In genomic region chr12:57461326-57461903, GRCh38 we compare ENCODE assay signal across 8 cellular contexts. TPM values are rescaled to one million over a fixed set of nuclear protein-coding genes. Genes with fewer than 3 reads are reported as not detected.
A peak's percentile ranks its signal among the peaks of the same experiment; 100 is the strongest.
DNase-seq lines count a peak whose midpoint lies in the region; ATAC-seq, FAIRE-seq and TF ChIP-seq lines count a peak whose summit lies in the region.

No MANE protein-coding gene starts in this region.

- peak overlapping the region; percentile 86 to 94 (median 88) for H3K4me3 Mint-ChIP-seq in CD4-positive, alpha-beta memory T cell
- H3K4me3 Mint-ChIP-seq in neural crest cell: peak overlapping the region; percentile 88

- CTCF ChIA-PET in CD4-positive, alpha-beta memory T cell (lab: Charles Lee; ENCODE audit: partially characterized antibody): interaction anchor here (0.8 to 9.6 kb wide), 13 partner anchors 9 to 197 kb away, joined by 3 to 204 read pairs (median 4); partner anchors contain the start of gene ARHGAP9

- TF ChIP-seq POLR2A in GM12892 (IDR thresholded peaks at IDR 0.05; ENCODE audit: low read depth, low read length): no peak

- no peak for FAIRE-seq in GM12892 (lab: Jason Lieb, UNC)

- H3K9me3 Mint-ChIP-seq in CD4-positive, alpha-beta memory T cell: no peaks in the 10 kb centered on the region
- no peaks in the 10 kb centered on the region for H3K9me3 Mint-ChIP-seq in neural crest cell

- H3K4me1 Mint-ChIP-seq in CD4-positive, alpha-beta memory T cell: peaks cover 23 to 64% (median 34%) of the 10 kb centered on the region in 4 donors
- peaks cover 36% of the 10 kb centered on the region for H3K4me1 Mint-ChIP-seq in neural crest cell

- intact Hi-C loops in CD4-positive, alpha-beta memory T cell (cut with micrococcal nuclease): loop anchor here (5.0 kb wide), 2 partner anchors 154 to 281 kb away; no protein-coding TSS in a partner anchor

- TF ChIP-seq CTCF in foreskin keratinocyte (conservative IDR thresholded peaks at IDR 0.05) (no peak), neural crest cell (conservative IDR thresholded peaks at IDR 0.05) (no peak)

- no peak overlapping the region for H3K27ac ChIP-seq in CD4-positive, alpha-beta memory T cell (ENCODE audit: low read depth, low read length)
- peak overlapping the region; percentile 94 for H3K27ac ChIP-seq in HUES48 (ENCODE audit: low read depth, low read length)
- H3K27ac ChIP-seq in foreskin keratinocyte: no peak overlapping the region

- H3K9me3 ChIP-seq in CD4-positive, alpha-beta memory T cell (ENCODE audit: control insufficient read depth in 1 of 2, low read length in 2 of 2): no peaks in the 10 kb centered on the region
- H3K9me3 ChIP-seq in HUES48 (ENCODE audit: control insufficient read depth, insufficient read depth, low read length): no peaks in the 10 kb centered on the region

- peaks cover 0 to 5% of the 10 kb centered on the region in 2 donors for H3K36me3 Mint-ChIP-seq in CD4-positive, alpha-beta memory T cell
- H3K36me3 Mint-ChIP-seq in neural crest cell (ENCODE audit: low read depth): no peaks in the 10 kb centered on the region

- DNase-seq in CD4-positive, alpha-beta memory T cell: peak in 2 of 5 donors; percentile 22 to 57
- peak; percentile 73 for DNase-seq in activated CD8-positive, alpha-beta memory T cell treated with anti-CD3 and anti-CD28 coated beads for 24 hours
- DNase-seq in foreskin keratinocyte: no peak
- peak; percentile 42 for DNase-seq in neural crest cell (ENCODE audit: low read depth, low spot score)
- no peak for DNase-seq in hippocampal formation (lab: John Stamatoyannopoulos, UW)
- no peak for DNase-seq in GM12892 (ENCODE audit: insufficient read length)

- H3K9ac ChIP-seq in HUES48 (ENCODE audit: low read depth, low read length): peak overlapping the region; percentile 82

- peaks cover 7 to 18% of the 10 kb centered on the region in 2 donors for H3K27me3 Mint-ChIP-seq in CD4-positive, alpha-beta memory T cell
- H3K27me3 Mint-ChIP-seq in neural crest cell (ENCODE audit: low read depth): peaks cover 69% of the 10 kb centered on the region

- peak overlapping the region in 4 of 7 donors; percentile 73 to 82 (median 80) for H3K27ac Mint-ChIP-seq in CD4-positive, alpha-beta memory T cell
- H3K27ac Mint-ChIP-seq in neural crest cell (ENCODE audit: unreplicated experiment): no peak overlapping the region

- no peaks in the 10 kb centered on the region for H3K36me3 ChIP-seq in CD4-positive, alpha-beta memory T cell (ENCODE audit: insufficient read depth, low read length)
- H3K36me3 ChIP-seq in HUES48 (ENCODE audit: control insufficient read depth, insufficient read depth, low read length): peaks cover 13% of the 10 kb centered on the region; the same call in 1 of the 2 replicates

- H3K4me1 ChIP-seq in CD4-positive, alpha-beta memory T cell (ENCODE audit: insufficient read depth, low read length): peaks cover 36% of the 10 kb centered on the region
- H3K4me1 ChIP-seq in HUES48 (ENCODE audit: control insufficient read depth, insufficient read depth, low read length) (peaks cover 14% of the 10 kb centered on the region), foreskin keratinocyte (peaks cover 11% of the 10 kb centered on the region)

- H3K27me3 ChIP-seq in CD4-positive, alpha-beta memory T cell (ENCODE audit: insufficient read depth, low read length): peaks cover 12% of the 10 kb centered on the region
- H3K27me3 ChIP-seq in HUES48 (ENCODE audit: control insufficient read depth, insufficient read depth, low read length): no peaks in the 10 kb centered on the region
- H3K27me3 ChIP-seq in foreskin keratinocyte: peaks cover 1% of the 10 kb centered on the region

- H3K4me3 ChIP-seq in CD4-positive, alpha-beta memory T cell (ENCODE audit: low read length in 2 of 2): peak overlapping the region; percentile 42 to 59
- H3K4me3 ChIP-seq in HUES48 (ENCODE audit: low read depth, low read length): peak overlapping the region; percentile 87

- ATAC-seq in foreskin keratinocyte: peak; percentile 7
- ATAC-seq in HG03025 (IDR thresholded peaks at IDR 0.05; ENCODE audit: low FRiP score, unreplicated experiment): no peak

- POLR2A ChIA-PET in CD4-positive, alpha-beta memory T cell (lab: Charles Lee; ENCODE audit: partially characterized antibody): interaction anchor here (1.0 to 9.6 kb wide), 7 partner anchors 8 to 159 kb away, joined by 3 to 225 read pairs (median 6); partner anchors contain the start of genes ARHGAP9 and DDIT3

RNA-seq across cellular contexts. Expression of gene GLI1, which starts 1.8 kb away (rescaled TPM):
- under 1 TPM; 0.30 to 0.35 TPM for total RNA-seq in CD4-positive, alpha-beta memory T cell
- polyA plus RNA-seq in CD4-positive, alpha-beta memory T cell: not detected
- total RNA-seq in foreskin keratinocyte (2.8 and 3.8 TPM in 2 replicates), neural crest cell (0.58 and 1.3 TPM in 2 replicates)
- 3.2 and 4.4 TPM in 2 replicates for polyA plus RNA-seq in foreskin keratinocyte
- polyA plus RNA-seq in GM12892 (2012; ENCODE audit: missing spikeins): 0.38 TPM

RNA-seq across cellular contexts. Expression of gene INHBE, which starts 6.3 kb away (rescaled TPM):
- not detected for total RNA-seq in CD4-positive, alpha-beta memory T cell
- not detected for polyA plus RNA-seq in CD4-positive, alpha-beta memory T cell
- 0.07 TPM in 1 of 2 replicates, not detected in the other for total RNA-seq in foreskin keratinocyte
- polyA plus RNA-seq in foreskin keratinocyte: 0.07 TPM in 1 of 2 replicates, not detected in the other
- 0.36 and 0.61 TPM in 2 replicates for total RNA-seq in neural crest cell
- 1.3 TPM for polyA plus RNA-seq in GM12892 (2012; ENCODE audit: missing spikeins)

RNA-seq across cellular contexts. Expression of gene ARHGAP9, which starts 18.3 kb away (rescaled TPM):
- 100 to 1,000 TPM; 266 to 278 TPM for total RNA-seq in CD4-positive, alpha-beta memory T cell
- 100 to 1,000 TPM; 206 to 216 TPM for polyA plus RNA-seq in CD4-positive, alpha-beta memory T cell
- 0.10 TPM in 1 of 2 replicates, not detected in the other for total RNA-seq in foreskin keratinocyte
- polyA plus RNA-seq in foreskin keratinocyte: 0.07 TPM in 1 of 2 replicates, not detected in the other
- 0.56 and 1.0 TPM in 2 replicates for total RNA-seq in neural crest cell
- polyA plus RNA-seq in GM12892 (2012; ENCODE audit: missing spikeins): 55.0 TPM

RNA-seq across cellular contexts. Expression of gene MARS1, which starts 26.5 kb away (rescaled TPM):
- 100 to 1,000 TPM; 224 to 242 TPM for total RNA-seq in CD4-positive, alpha-beta memory T cell
- 100 to 1,000 TPM in 1 of 2 donors, 10 to 100 TPM in 1; 84.8 to 114 TPM for polyA plus RNA-seq in CD4-positive, alpha-beta memory T cell
- total RNA-seq in foreskin keratinocyte: 215 and 307 TPM in 2 replicates
- polyA plus RNA-seq in foreskin keratinocyte: 186 and 224 TPM in 2 replicates
- 257 and 267 TPM in 2 replicates for total RNA-seq in neural crest cell
- 88.4 TPM for polyA plus RNA-seq in GM12892 (2012; ENCODE audit: missing spikeins)

RNA-seq across cellular contexts. Expression of gene INHBC, which starts 26.8 kb away (rescaled TPM):
- not detected for total RNA-seq in CD4-positive, alpha-beta memory T cell
- polyA plus RNA-seq in CD4-positive, alpha-beta memory T cell: not detected
- total RNA-seq in foreskin keratinocyte (not detected in 2 replicates), neural crest cell (0.14 TPM in 1 of 2 replicates, not detected in the other)
- polyA plus RNA-seq in foreskin keratinocyte: not detected in 2 replicates
- not detected for polyA plus RNA-seq in GM12892 (2012; ENCODE audit: missing spikeins)

Comparison
In these comparisons a context has a peak if more than half of its experiments do, and no peak if none do; other contexts are left out.
1. DNase-seq: peak in activated CD8-positive, alpha-beta memory T cell treated with anti-CD3 and anti-CD28 coated beads for 24 hours (single experiment) and neural crest cell (single experiment); none in foreskin keratinocyte (0 of 2), hippocampal formation (0 of 2) and GM12892 (single experiment).
2. RNA of gene ARHGAP9, which starts 18.3 kb away (total RNA-seq): 266 to 278 TPM in CD4-positive, alpha-beta memory T cell; 0.56 to 1.0 TPM in neural crest cell and 0.10 TPM in foreskin keratinocyte; every median in the first group is over 100 times any median in the second.